Comparison of ENCODE assay signal across 13 cellular contexts in the genomic region with DNA sequence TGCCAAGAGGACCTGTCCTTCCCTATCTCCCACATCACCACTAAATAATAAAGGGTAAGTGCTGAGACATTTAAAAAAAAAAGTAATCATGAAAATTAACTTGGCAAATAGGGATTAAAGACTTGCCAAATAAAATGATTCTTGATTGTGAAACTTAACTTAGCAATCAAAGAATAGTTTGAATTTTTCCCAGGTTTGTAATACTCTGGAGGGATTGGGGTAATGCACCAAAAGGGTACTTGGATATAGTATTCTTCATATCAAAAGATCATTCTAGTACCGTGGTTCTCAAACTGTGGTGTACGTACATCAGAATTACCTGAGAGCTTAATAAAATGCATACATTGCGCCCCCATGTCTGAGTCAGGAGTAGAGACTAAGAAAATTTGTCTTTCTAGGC. TPM values are rescaled to one million over a fixed set of nuclear protein-coding genes. Genes with fewer than 3 reads are reported as not detected.
DNase-seq lines count a peak whose midpoint lies in the region; ATAC-seq and TF ChIP-seq lines count a peak whose summit lies in the region.
"Had no signal": no experiment of that assay in that cellular context is flagged by ENCODE, and none has a peak within 500 bp of the region (broad histone marks: within the 10 kb centered on the region; RNA-seq: fewer than 3 reads in every experiment).

No MANE protein-coding gene starts in this region.

- H3K27ac ChIP-seq in sigmoid colon, result peak overlapping the region in 3 of 4 donors; percentile 67 to 76 (median 72)

- H3K27me3 Mint-ChIP-seq in activated B cell treated with CpG ODN at 0.5 μM for 24 hours, result no peaks in the 10 kb centered on the region

- H3K4me3 Mint-ChIP-seq in activated B cell treated with CpG ODN at 0.5 μM for 24 hours, result no peak overlapping the region
- H3K4me3 Mint-ChIP-seq: CD8-positive, alpha-beta T cell had no signal

- H3K9me3 Mint-ChIP-seq in activated B cell treated with CpG ODN at 0.5 μM for 24 hours, result no peaks in the 10 kb centered on the region

- H3K36me3 Mint-ChIP-seq in activated B cell treated with CpG ODN at 0.5 μM for 24 hours (ENCODE audit: low read depth), result peaks cover 65% of the 10 kb centered on the region

- no peak for TF ChIP-seq EP300 in sigmoid colon (IDR thresholded peaks at IDR 0.05)

- H3K36me3 ChIP-seq in sigmoid colon, result peaks cover 0 to 66% (median 15%) of the 10 kb centered on the region in 4 donors

- intact Hi-C loops in activated B cell treated with CpG ODN at 0.5 μM for 24 hours (cut with micrococcal nuclease), result no loop called here
- intact Hi-C loops in sigmoid colon (cut with DNase I), result no loop called here

- 96 to 97% methylated on average over 3 of the region's 3 CpGs for WGBS in sigmoid colon, 2 donors

- H3K4me1 ChIP-seq in sigmoid colon, result peaks cover 0 to 24% (median 17%) of the 10 kb centered on the region in 4 donors

- TF ChIP-seq CTCF in activated B cell treated with CpG ODN at 0.5 μM for 24 hours (IDR thresholded peaks at IDR 0.05) (no peak), sigmoid colon (IDR thresholded peaks at IDR 0.05) (no peak)

- H3K4me3 ChIP-seq in sigmoid colon, result no peak overlapping the region
- H3K4me3 ChIP-seq: HAP-1 had no signal

- DNase-seq in EH (ENCODE audit: low read depth) (peak; percentile 44), activated B cell treated with CpG ODN at 0.5 μM for 24 hours (no peak), fibroblast of peridontal ligament (ENCODE audit: extremely low read depth) (peak; percentile 72), sigmoid colon (no peak), NK-92 (lab: John Stamatoyannopoulos, UW; ENCODE audit: unreplicated experiment) (no peak), T-helper 9 cell (no peak)
- DNase-seq: CD8-positive, alpha-beta T cell; NCI-H187; NCI-H226; NCI-H524 treated with DMSO at 0.1 percent for 48 hours had no signal

- ATAC-seq in activated B cell treated with CpG ODN at 0.5 μM for 24 hours (ENCODE audit: low read depth) (no peak), HG03520 (IDR thresholded peaks at IDR 0.05; ENCODE audit: unreplicated experiment) (no peak)
- ATAC-seq: CD8-positive, alpha-beta T cell; Panc1 had no signal

- H3K4me1 Mint-ChIP-seq in activated B cell treated with CpG ODN at 0.5 μM for 24 hours, result no peaks in the 10 kb centered on the region

- peak overlapping the region; percentile 13 for H3K27ac Mint-ChIP-seq in activated B cell treated with CpG ODN at 0.5 μM for 24 hours

- no peak for TF ChIP-seq POLR2A in sigmoid colon (IDR thresholded peaks at IDR 0.05)

- POLR2A ChIA-PET in activated B cell treated with CpG ODN at 0.5 μM for 24 hours (lab: Charles Lee), result interaction anchor here (0.7 kb wide), 1 partner anchor 123 kb away, joined by 4 read pairs; a partner anchor contains a TSS

- CTCF ChIA-PET in activated B cell treated with CpG ODN at 0.5 μM for 24 hours (lab: Charles Lee), result no interaction called here

- no peaks in the 10 kb centered on the region for H3K9me3 ChIP-seq in sigmoid colon
- H3K9me3 ChIP-seq: HAP-1 had no signal

- H3K27me3 ChIP-seq in sigmoid colon, result no peaks in the 10 kb centered on the region

RNA-seq across cellular contexts. Expression of a gene that starts 28.5 kb away (rescaled TPM):
- total RNA-seq in activated B cell treated with CpG ODN at 0.5 μM for 24 hours, result 4.4 and 5.0 TPM in 2 replicates
- total RNA-seq in sigmoid colon, result 10 to 100 TPM in 1 of 4 donors, 1 to 10 TPM in 3; 3.9 to 10.9 (median 5.4) TPM
- polyA plus RNA-seq in sigmoid colon, result 100 to 1,000 TPM; 154 to 309 (median 214) TPM

RNA-seq across cellular contexts. Expression of a gene that starts 52.9 kb away (rescaled TPM):
- total RNA-seq in activated B cell treated with CpG ODN at 0.5 μM for 24 hours (35.0 and 37.5 TPM in 2 replicates), sigmoid colon (10 to 100 TPM in 3 of 4 donors, 1 to 10 TPM in 1; 9.3 to 17.4 (median 12.7) TPM)
- 10 to 100 TPM in 1 of 3 donors, 1 to 10 TPM in 2; 5.4 to 43.3 (median 7.2) TPM for polyA plus RNA-seq in sigmoid colon

Comparison
In these comparisons a context has a peak if more than half of its experiments do, and no peak if none do; other contexts are left out.
1. DNase-seq: peak in EH (single experiment) and fibroblast of peridontal ligament (single experiment); none in activated B cell treated with CpG ODN at 0.5 μM for 24 hours (single experiment), sigmoid colon (single experiment), NK-92 (single experiment) and T-helper 9 cell (single experiment).